In the genomic region with DNA sequence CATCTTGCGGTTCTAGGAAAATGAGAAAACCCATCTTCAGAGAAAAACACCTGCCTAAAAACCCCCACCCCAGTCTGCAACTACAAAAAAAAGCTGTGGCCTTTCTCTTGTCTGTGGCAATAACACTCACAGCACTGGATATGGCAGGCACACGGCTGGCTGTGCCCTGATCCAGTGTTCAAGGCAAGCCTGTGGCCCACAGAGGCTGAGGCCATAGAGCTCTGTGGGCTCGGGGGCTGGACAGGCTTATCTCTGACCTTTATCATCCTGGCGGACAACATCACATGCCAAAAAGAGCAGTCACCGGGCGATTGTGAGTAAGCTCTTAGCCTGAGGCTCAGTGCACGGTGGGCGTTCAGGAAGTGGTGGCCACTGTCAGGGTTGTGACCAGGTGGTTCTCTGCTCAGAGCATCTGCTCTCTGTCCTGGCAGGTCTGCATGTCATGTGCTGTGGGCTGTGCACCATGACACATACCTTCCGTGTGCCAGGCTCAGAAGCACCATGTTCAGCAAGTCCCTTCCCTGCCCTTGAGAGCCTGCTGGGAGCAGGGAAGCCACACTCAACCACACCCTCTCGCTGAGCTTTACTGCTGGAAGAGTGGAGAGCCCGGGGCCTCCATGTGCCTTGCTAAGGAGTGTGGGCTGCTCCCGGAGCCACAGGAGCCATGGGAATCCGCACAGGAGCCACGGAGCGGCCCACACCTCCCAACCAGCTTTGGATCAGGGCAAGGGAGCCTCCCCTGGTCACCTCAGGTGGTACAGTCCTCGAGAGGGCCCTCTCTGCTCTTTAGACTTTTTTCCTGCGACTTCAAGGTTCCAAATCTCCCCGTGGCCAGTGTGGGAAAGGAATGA, we compare ENCODE assay signal across 8 cellular contexts. TPM values are rescaled to one million over a fixed set of nuclear protein-coding genes. Genes with fewer than 3 reads are reported as not detected.
A peak's percentile ranks its signal among the peaks of the same experiment; 100 is the strongest.
DNase-seq lines count a peak whose midpoint lies in the region; ATAC-seq and TF ChIP-seq lines count a peak whose summit lies in the region.

No MANE protein-coding gene starts in this region.

- TF ChIP-seq POLR2A in NB4 (IDR thresholded peaks at IDR 0.05; ENCODE audit: extremely low read depth, insufficient read length) (no peak), breast epithelium (IDR thresholded peaks at IDR 0.05) (no peak)

- H3K4me3 ChIP-seq in NB4 (ENCODE audit: low read depth, low read length) (no peak overlapping the region), breast epithelium (no peak overlapping the region)

- H3K27ac Mint-ChIP-seq in progenitor cell of endocrine pancreas, result peak overlapping the region; percentile 35

- H3K36me3 Mint-ChIP-seq in progenitor cell of endocrine pancreas (ENCODE audit: insufficient read depth), result no peaks in the 10 kb centered on the region

- no peaks in the 10 kb centered on the region for H3K4me1 ChIP-seq in breast epithelium

- no peak for TF ChIP-seq CTCF in NB4 (IDR thresholded peaks at IDR 0.05; ENCODE audit: low read depth, low read length)
- no peak for TF ChIP-seq CTCF in breast epithelium (IDR thresholded peaks at IDR 0.05)
- TF ChIP-seq CTCF in progenitor cell of endocrine pancreas (IDR thresholded peaks at IDR 0.05; ENCODE audit: unreplicated experiment), result peak; percentile 18

- H3K9me3 ChIP-seq in breast epithelium, result no peaks in the 10 kb centered on the region

- DNase-seq in DMS53 (lab: John Stamatoyannopoulos, UW) (peak; percentile 43), DMS53 treated with DMSO at 0.1 percent for 48 hours (lab: John Stamatoyannopoulos, UW; ENCODE audit: unreplicated experiment) (no peak), NB4 (ENCODE audit: low read depth) (peak; percentile 60), breast epithelium (ENCODE audit: low spot score in 2 of 2) (peak in 1 of 2 donors; percentile 51), progenitor cell of endocrine pancreas (ENCODE audit: low spot score, unreplicated experiment) (no peak), NCI-H526 treated with DMSO at 0.1 percent for 48 hours (lab: John Stamatoyannopoulos, UW) (no peak), retina (no peak)

- no peaks in the 10 kb centered on the region for H3K36me3 ChIP-seq in breast epithelium

- no peaks in the 10 kb centered on the region for H3K27me3 ChIP-seq in breast epithelium

- H3K4me1 Mint-ChIP-seq in progenitor cell of endocrine pancreas (ENCODE audit: low read depth), result peaks cover 4% of the 10 kb centered on the region

- no peaks in the 10 kb centered on the region for H3K9me3 Mint-ChIP-seq in progenitor cell of endocrine pancreas (ENCODE audit: low read depth)

- peak overlapping the region; percentile 42 to 52 for H3K27ac ChIP-seq in breast epithelium

- ATAC-seq in GM19467 (IDR thresholded peaks at IDR 0.05; ENCODE audit: unreplicated experiment), result no peak

- intact Hi-C loops in breast epithelium (cut with DNase I; ENCODE audit: low total_unique reads), result no loop called here

- no peak overlapping the region for H3K4me3 Mint-ChIP-seq in progenitor cell of endocrine pancreas (ENCODE audit: low read depth)

- no peaks in the 10 kb centered on the region for H3K27me3 Mint-ChIP-seq in progenitor cell of endocrine pancreas

RNA-seq across cellular contexts. Expression of a gene that starts 34.6 kb away (rescaled TPM):
- total RNA-seq in breast epithelium (under 1 TPM in 1 of 3 donors, not detected in 2; 0.33 TPM), progenitor cell of endocrine pancreas (not detected in 2 replicates)

RNA-seq across cellular contexts. Expression of a gene that starts 41.7 kb away (rescaled TPM):
- total RNA-seq in breast epithelium (10 to 100 TPM; 11.4 to 25.2 (median 11.4) TPM), progenitor cell of endocrine pancreas (2.2 and 2.5 TPM in 2 replicates)

RNA-seq across cellular contexts. Expression of a gene that starts 43.1 kb away (rescaled TPM):
- total RNA-seq in breast epithelium (1,000 to 10,000 TPM; 2,475 to 3,579 (median 2,566) TPM), progenitor cell of endocrine pancreas (1,027 and 1,077 TPM in 2 replicates)

RNA-seq across cellular contexts. Expression of a gene that starts 43.3 kb away (rescaled TPM):
- total RNA-seq in breast epithelium (10 to 100 TPM; 12.5 to 25.6 (median 22.0) TPM), progenitor cell of endocrine pancreas (36.6 and 36.9 TPM in 2 replicates)

RNA-seq across cellular contexts. Expression of a gene that starts 47.5 kb away (rescaled TPM):
- total RNA-seq in breast epithelium, result 1 to 10 TPM; 1.3 to 5.3 (median 3.9) TPM
- total RNA-seq in progenitor cell of endocrine pancreas, result 71.6 and 86.4 TPM in 2 replicates

Comparison
In these comparisons a context has a peak if more than half of its experiments do, and no peak if none do; other contexts are left out.
1. DNase-seq: peak in DMS53 (single experiment) and NB4 (single experiment); none in DMS53 treated with DMSO at 0.1 percent for 48 hours (single experiment), progenitor cell of endocrine pancreas (single experiment), NCI-H526 treated with DMSO at 0.1 percent for 48 hours (single experiment) and retina (single experiment).